In genomic region chr5:134813407-134813806, GRCh38 we compare ENCODE assay signal across 12 cellular contexts. TPM values are rescaled to one million over a fixed set of nuclear protein-coding genes. Genes with fewer than 3 reads are reported as not detected.
DNase-seq lines count a peak whose midpoint lies in the region; ATAC-seq, FAIRE-seq and TF ChIP-seq lines count a peak whose summit lies in the region.
"Had no signal": no experiment of that assay in that cellular context is flagged by ENCODE, and none has a peak within 500 bp of the region (broad histone marks: within the 10 kb centered on the region; RNA-seq: fewer than 3 reads in every experiment).

No MANE protein-coding gene starts in this region.

- peaks cover 27% of the 10 kb centered on the region for H3K4me1 ChIP-seq in OCI-LY3 (ENCODE audit: low read length)
- peaks cover 0 to 5% (median 0%) of the 10 kb centered on the region in 4 donors for H3K4me1 ChIP-seq in right lobe of liver

- H4K20me1 ChIP-seq in OCI-LY3 (ENCODE audit: insufficient read depth, low read length): no peaks in the 10 kb centered on the region

- peak; percentile 75 for ATAC-seq in activated CD8-positive, alpha-beta memory T cell treated with anti-CD3 and anti-CD28 coated beads, Interleukin-2, amount 10 ng/mL, durations not matched to agents 7 days and 5 days
- ATAC-seq in HG02759 (IDR thresholded peaks at IDR 0.05; ENCODE audit: unreplicated experiment): peak; percentile 55
- peak in 2 of 3 donors; percentile 17 to 53 for ATAC-seq in natural killer cell
- no peak for ATAC-seq in right lobe of liver
- ATAC-seq: left lung had no signal

- TF ChIP-seq CTCF in OCI-LY3 (IDR thresholded peaks at IDR 0.05; ENCODE audit: low read depth, low read length) (no peak), natural killer cell (IDR thresholded peaks at IDR 0.05) (no peak), right lobe of liver (IDR thresholded peaks at IDR 0.05) (no peak)

- H3K9ac ChIP-seq in OCI-LY3 (ENCODE audit: low read length): no peak overlapping the region

- no peaks in the 10 kb centered on the region for H3K27me3 ChIP-seq in OCI-LY3 (ENCODE audit: low read depth, low read length)
- H3K27me3 ChIP-seq in right lobe of liver: no peaks in the 10 kb centered on the region
- H3K27me3 ChIP-seq: left lung had no signal

- CTCF ChIA-PET in activated CD8-positive, alpha-beta memory T cell treated with anti-CD3 and anti-CD28 coated beads, Interleukin-2, amount 10 ng/mL, durations not matched to agents 7 days and 5 days (lab: Charles Lee): no interaction called here

- WGBS in right lobe of liver (ENCODE audit: insufficient coverage, low coverage, low lambda C conversion rate, missing lambda C conversion rate): 79% methylated on average over 2 of the region's 2 CpGs

- no peaks in the 10 kb centered on the region for H3K9me3 Mint-ChIP-seq in activated CD8-positive, alpha-beta memory T cell treated with anti-CD3 and anti-CD28 coated beads, Interleukin-2, amount 10 ng/mL, durations not matched to agents 7 days and 5 days (ENCODE audit: low read depth)
- no peaks in the 10 kb centered on the region for H3K9me3 Mint-ChIP-seq in natural killer cell

- no peak overlapping the region for H2AFZ ChIP-seq in OCI-LY3 (ENCODE audit: low read depth, low read length)

- peaks cover 35% of the 10 kb centered on the region for H3K36me3 Mint-ChIP-seq in activated CD8-positive, alpha-beta memory T cell treated with anti-CD3 and anti-CD28 coated beads, Interleukin-2, amount 10 ng/mL, durations not matched to agents 7 days and 5 days
- peaks cover 7% of the 10 kb centered on the region for H3K36me3 Mint-ChIP-seq in natural killer cell

- H3K4me3 Mint-ChIP-seq in activated CD8-positive, alpha-beta memory T cell treated with anti-CD3 and anti-CD28 coated beads, Interleukin-2, amount 10 ng/mL, durations not matched to agents 7 days and 5 days: no peak overlapping the region
- H3K4me3 Mint-ChIP-seq in natural killer cell: no peak overlapping the region

- H3K79me2 ChIP-seq in OCI-LY3 (ENCODE audit: low read length): no peaks in the 10 kb centered on the region

- no peaks in the 10 kb centered on the region for H3K9me3 ChIP-seq in OCI-LY3 (ENCODE audit: insufficient read depth, low read length)
- no peaks in the 10 kb centered on the region for H3K9me3 ChIP-seq in right lobe of liver
- H3K9me3 ChIP-seq: left lung had no signal

- H3K36me3 ChIP-seq in OCI-LY3 (replicated peaks; ENCODE audit: low read depth, low read length): peaks cover 28% of the 10 kb centered on the region
- H3K36me3 ChIP-seq in right lobe of liver: peaks cover 0 to 47% (median 8%) of the 10 kb centered on the region in 4 donors

- H3K27ac Mint-ChIP-seq in activated CD8-positive, alpha-beta memory T cell treated with anti-CD3 and anti-CD28 coated beads, Interleukin-2, amount 10 ng/mL, durations not matched to agents 7 days and 5 days: peak overlapping the region; percentile 39
- H3K27ac Mint-ChIP-seq in natural killer cell: peak overlapping the region in 1 of 2 donors; percentile 23

- TF ChIP-seq POLR2A in right lobe of liver (IDR thresholded peaks at IDR 0.05): no peak

- H3K4me2 ChIP-seq in OCI-LY3 (ENCODE audit: low read length): peak overlapping the region; percentile 37

- FAIRE-seq in urothelium cell line (lab: Jason Lieb, UNC): no peak

- intact Hi-C loops in natural killer cell (cut with micrococcal nuclease): no loop called here
- intact Hi-C loops in right lobe of liver (cut with DNase I): no loop called here

- no peaks in the 10 kb centered on the region for H3K27me3 Mint-ChIP-seq in activated CD8-positive, alpha-beta memory T cell treated with anti-CD3 and anti-CD28 coated beads, Interleukin-2, amount 10 ng/mL, durations not matched to agents 7 days and 5 days
- H3K27me3 Mint-ChIP-seq in natural killer cell (ENCODE audit: low read depth in 2 of 2): no peaks in the 10 kb centered on the region

- H3K4me1 Mint-ChIP-seq in activated CD8-positive, alpha-beta memory T cell treated with anti-CD3 and anti-CD28 coated beads, Interleukin-2, amount 10 ng/mL, durations not matched to agents 7 days and 5 days: peaks cover 15% of the 10 kb centered on the region
- peaks cover 5 to 7% of the 10 kb centered on the region in 2 donors for H3K4me1 Mint-ChIP-seq in natural killer cell

- H3K27ac ChIP-seq in OCI-LY3 (ENCODE audit: low read length) (peak overlapping the region; percentile 65), right lobe of liver (no peak overlapping the region)
- H3K27ac ChIP-seq: left lung had no signal

- peak overlapping the region; percentile 22; the same call in 1 of the 2 replicates for H3K4me3 ChIP-seq in OCI-LY3 (ENCODE audit: low read length)
- no peak overlapping the region for H3K4me3 ChIP-seq in right lobe of liver
- H3K4me3 ChIP-seq: left lung had no signal

- DNase-seq in activated CD8-positive, alpha-beta memory T cell treated with anti-CD3 and anti-CD28 coated beads, Interleukin-2, amount 10 ng/mL, durations not matched to agents 7 days and 5 days: no peak
- no peak for DNase-seq in activated CD8-positive, alpha-beta memory T cell treated with anti-CD3 and anti-CD28 coated beads for 24 hours
- no peak for DNase-seq in natural killer cell
- DNase-seq in right lobe of liver: no peak
- DNase-seq in urothelium cell line (ENCODE audit: low spot score): no peak
- no peak for DNase-seq in DMS153 treated with DMSO at 0.1 percent for 48 hours (lab: John Stamatoyannopoulos, UW; ENCODE audit: unreplicated experiment)
- DNase-seq: amygdala, left lung, NCI-H187 treated with DMSO at 0.1 percent for 48 hours, nucleus accumbens had no signal

RNA-seq across cellular contexts. Expression of gene C5orf24, which starts 32.4 kb away (rescaled TPM):
- total RNA-seq in activated CD8-positive, alpha-beta memory T cell treated with anti-CD3 and anti-CD28 coated beads, Interleukin-2, amount 10 ng/mL, durations not matched to agents 7 days and 5 days: 10 to 100 TPM; 29.7 to 30.1 TPM
- 10 to 100 TPM; 42.7 to 49.8 (median 44.7) TPM for total RNA-seq in natural killer cell
- 10 to 100 TPM; 19.0 to 41.8 (median 30.2) TPM for total RNA-seq in right lobe of liver

RNA-seq across cellular contexts. Expression of gene DDX46, which starts 54.8 kb away (rescaled TPM):
- 10 to 100 TPM; 75.9 to 77.0 TPM for total RNA-seq in activated CD8-positive, alpha-beta memory T cell treated with anti-CD3 and anti-CD28 coated beads, Interleukin-2, amount 10 ng/mL, durations not matched to agents 7 days and 5 days
- total RNA-seq in natural killer cell: 10 to 100 TPM; 61.4 to 74.8 (median 67.2) TPM
- total RNA-seq in right lobe of liver: 10 to 100 TPM; 13.6 to 22.6 (median 20.6) TPM

Comparison
In these comparisons a context has a peak if more than half of its experiments do, and no peak if none do; other contexts are left out.
1. ATAC-seq: peak in activated CD8-positive, alpha-beta memory T cell treated with anti-CD3 and anti-CD28 coated beads, Interleukin-2, amount 10 ng/mL, durations not matched to agents 7 days and 5 days (single experiment), HG02759 (single experiment) and natural killer cell (2 of 3); none in right lobe of liver (0 of 4).